In genomic region chr2:135985018-135985825, GRCh38 we compare ENCODE assay signal across 1 cellular context.
TF ChIP-seq lines count a peak whose summit lies in the region.

TSS of gene DARS1 (minus strand) at chr2:135985626. CDS start at chr2:135985468, 158 bp downstream.

TF ChIP-seq in WTC11, 78 proteins besides CTCF, POLR2A, EP300 and RAD21 (continued from another document and continues in another):
- TF ChIP-seq ZMAT4 (CRISPR knock-in tag; IDR thresholded peaks at IDR 0.05) (no peak), ZNF532 (CRISPR knock-in tag; IDR thresholded peaks at IDR 0.05; ENCODE audit: borderline replicate concordance) (no peak), OVOL2 (CRISPR knock-in tag; IDR thresholded peaks at IDR 0.05; ENCODE audit: borderline replicate concordance) (no peak), CREB1 (CRISPR knock-in tag; IDR thresholded peaks at IDR 0.05) (peak; percentile 61; the same call in 1 of the 2 replicates), NFATC4 (CRISPR knock-in tag; IDR thresholded peaks at IDR 0.05) (no peak), ZNF396 (CRISPR knock-in tag; IDR thresholded peaks at IDR 0.05; ENCODE audit: borderline replicate concordance) (no peak), MLX (CRISPR knock-in tag; IDR thresholded peaks at IDR 0.05) (no peak), USF1 (CRISPR knock-in tag; IDR thresholded peaks at IDR 0.05) (peak; percentile 48), SOX15 (CRISPR knock-in tag; IDR thresholded peaks at IDR 0.05) (no peak), AR (CRISPR knock-in tag; IDR thresholded peaks at IDR 0.05) (no peak), ERG (CRISPR knock-in tag; IDR thresholded peaks at IDR 0.05) (no peak; the same call in 1 of the 2 replicates), ZSCAN18 (CRISPR knock-in tag; IDR thresholded peaks at IDR 0.05) (no peak), ELF4 (CRISPR knock-in tag; IDR thresholded peaks at IDR 0.05; ENCODE audit: low read depth) (0 out of 2 replicates have a peak, but pooled peaks have one; percentile 49), GRHL2 (CRISPR knock-in tag; IDR thresholded peaks at IDR 0.05; ENCODE audit: insufficient replicate concordance, severe bottlenecking) (no peak), ZBTB43 (CRISPR knock-in tag; IDR thresholded peaks at IDR 0.05) (0 out of 2 replicates have a peak, but pooled peaks have one; percentile 24), NFYB (CRISPR knock-in tag; conservative IDR thresholded peaks at IDR 0.05; ENCODE audit: low read depth) (peak; percentile 29; the same call in 1 of the 2 replicates), FOXP4 (CRISPR knock-in tag; IDR thresholded peaks at IDR 0.05) (no peak; the same call in 1 of the 2 replicates), ARID4B (CRISPR knock-in tag; IDR thresholded peaks at IDR 0.05; ENCODE audit: borderline replicate concordance) (no peak; the same call in 1 of the 2 replicates), JUN (CRISPR knock-in tag; IDR thresholded peaks at IDR 0.05) (peak; percentile 81), CBFB (CRISPR knock-in tag; IDR thresholded peaks at IDR 0.05; ENCODE audit: low read depth) (no peak), MXD4 (CRISPR knock-in tag; IDR thresholded peaks at IDR 0.05; ENCODE audit: borderline replicate concordance) (no peak), CDX4 (CRISPR knock-in tag; IDR thresholded peaks at IDR 0.05; ENCODE audit: borderline replicate concordance) (no peak), HMGA2 (CRISPR knock-in tag; IDR thresholded peaks at IDR 0.05) (no peak), E2F4 (CRISPR knock-in tag; IDR thresholded peaks at IDR 0.05; ENCODE audit: borderline replicate concordance, low read depth) (no peak; the same call in 1 of the 2 replicates), CREM (CRISPR knock-in tag; IDR thresholded peaks at IDR 0.05) (peak; percentile 54), USF2 (CRISPR knock-in tag; IDR thresholded peaks at IDR 0.05) (no peak), NR1H2 (CRISPR knock-in tag; IDR thresholded peaks at IDR 0.05) (no peak), FOXP1 (CRISPR knock-in tag; IDR thresholded peaks at IDR 0.05; ENCODE audit: borderline replicate concordance) (peak; percentile 77; the same call in 1 of the 2 replicates)
